In genomic region chr5:110726249-110727024, GRCh38 we compare ENCODE assay signal across 9 cellular contexts. TPM values are rescaled to one million over a fixed set of nuclear protein-coding genes. Genes with fewer than 3 reads are reported as not detected.
DNase-seq lines count a peak whose midpoint lies in the region; ATAC-seq and TF ChIP-seq lines count a peak whose summit lies in the region.
"Had no signal": no experiment of that assay in that cellular context is flagged by ENCODE, and none has a peak within 500 bp of the region (broad histone marks: within the 10 kb centered on the region; RNA-seq: fewer than 3 reads in every experiment).

TMEM232 (minus strand) TSS chr5:110726671; CDS start chr5:110667352, 59,319 bp downstream.

- peak within 1 kb of the TSS; percentile 85 for H3K4me3 Mint-ChIP-seq in activated T-helper 1 cell treated with anti-CD3 and anti-CD28 coated beads, Interleukin-12 subunit alpha, Interleukin-12 subunit beta, Interleukin-2, Interleukin-4 antibody, amounts not matched to agents 30 ng/mL and 10 ng/mL and 1 ng/mL, durations not matched to agents 14 hours and 24 hours and 36 hours

- H3K27ac ChIP-seq in 22Rv1: peak within 1 kb of the TSS; percentile 64
- H3K27ac ChIP-seq: BLaER1 had no signal

- intact Hi-C loops in activated T-helper 1 cell treated with anti-CD3 and anti-CD28 coated beads, Interleukin-12 subunit alpha, Interleukin-12 subunit beta, Interleukin-2, Interleukin-4 antibody, amounts not matched to agents 30 ng/mL and 10 ng/mL and 1 ng/mL, durations not matched to agents 14 hours and 24 hours and 36 hours (cut with micrococcal nuclease): loop anchor here (1.0 kb wide), 1 partner anchor 12 kb away; no protein-coding TSS in a partner anchor

- H3K27ac Mint-ChIP-seq in activated T-helper 1 cell treated with anti-CD3 and anti-CD28 coated beads, Interleukin-12 subunit alpha, Interleukin-12 subunit beta, Interleukin-2, Interleukin-4 antibody, amounts not matched to agents 30 ng/mL and 10 ng/mL and 1 ng/mL, durations not matched to agents 14 hours and 24 hours and 36 hours: peak within 1 kb of the TSS; percentile 74

- ATAC-seq in HG03439 (IDR thresholded peaks at IDR 0.05; ENCODE audit: unreplicated experiment): peak; percentile 94

- H3K4me1 Mint-ChIP-seq in activated T-helper 1 cell treated with anti-CD3 and anti-CD28 coated beads, Interleukin-12 subunit alpha, Interleukin-12 subunit beta, Interleukin-2, Interleukin-4 antibody, amounts not matched to agents 30 ng/mL and 10 ng/mL and 1 ng/mL, durations not matched to agents 14 hours and 24 hours and 36 hours (ENCODE audit: low read depth): peaks cover 9% of the 10 kb centered on the region

- no peaks in the 10 kb centered on the region for H3K36me3 Mint-ChIP-seq in activated T-helper 1 cell treated with anti-CD3 and anti-CD28 coated beads, Interleukin-12 subunit alpha, Interleukin-12 subunit beta, Interleukin-2, Interleukin-4 antibody, amounts not matched to agents 30 ng/mL and 10 ng/mL and 1 ng/mL, durations not matched to agents 14 hours and 24 hours and 36 hours (ENCODE audit: low read depth)

- no peaks in the 10 kb centered on the region for H3K9me3 Mint-ChIP-seq in activated T-helper 1 cell treated with anti-CD3 and anti-CD28 coated beads, Interleukin-12 subunit alpha, Interleukin-12 subunit beta, Interleukin-2, Interleukin-4 antibody, amounts not matched to agents 30 ng/mL and 10 ng/mL and 1 ng/mL, durations not matched to agents 14 hours and 24 hours and 36 hours

- H3K27me3 Mint-ChIP-seq in activated T-helper 1 cell treated with anti-CD3 and anti-CD28 coated beads, Interleukin-12 subunit alpha, Interleukin-12 subunit beta, Interleukin-2, Interleukin-4 antibody, amounts not matched to agents 30 ng/mL and 10 ng/mL and 1 ng/mL, durations not matched to agents 14 hours and 24 hours and 36 hours (ENCODE audit: insufficient read depth): no peaks in the 10 kb centered on the region

- no peak for TF ChIP-seq CTCF in 22Rv1 (IDR thresholded peaks at IDR 0.05)

- DNase-seq in GM19238 (ENCODE audit: insufficient read length, low spot score) (peak; percentile 27), NOMO-1 treated with dmso at 0.1 percent for 144 hours (lab: John Stamatoyannopoulos, UW; ENCODE audit: unreplicated experiment) (peak; percentile 39), fibroblast of gingiva (ENCODE audit: low read depth) (peak; percentile 51), myocyte (ENCODE audit: low read depth) (peak; percentile 62)
- DNase-seq in activated T-helper 1 cell treated with anti-CD3 and anti-CD28 coated beads, Interleukin-12 subunit alpha, Interleukin-12 subunit beta, Interleukin-2, Interleukin-4 antibody, amounts not matched to agents 30 ng/mL and 10 ng/mL and 1 ng/mL, durations not matched to agents 14 hours and 24 hours and 36 hours (ENCODE audit: low spot score): peak; percentile 61
- peak; percentile 77 for DNase-seq in stimulated activated CD8-positive, alpha-beta memory T cell treated with anti-CD3 and anti-CD28 coated beads, Interleukin-4, amount 100 ng/mL, for 48 hours

RNA-seq across cellular contexts. Expression of gene TMEM232, which starts in this region (rescaled TPM):
- 0.61 and 1.3 TPM in 2 replicates for total RNA-seq in activated T-helper 1 cell treated with anti-CD3 and anti-CD28 coated beads, Interleukin-12 subunit alpha, Interleukin-12 subunit beta, Interleukin-2, Interleukin-4 antibody, amounts not matched to agents 30 ng/mL and 10 ng/mL and 1 ng/mL, durations not matched to agents 14 hours and 24 hours and 36 hours
- total RNA-seq in myocyte: 2.8 and 4.2 TPM in 2 replicates
- polyA plus RNA-seq in myocyte (2012): 1.1 TPM

Comparison
In these comparisons a context has a peak if more than half of its experiments do, and no peak if none do; other contexts are left out.
1. Peak in every context shown above with its lines: DNase-seq, ATAC-seq and H3K27ac ChIP-seq.
2. DNase-seq: peak in every context shown above with its lines; median percentile 77 in stimulated activated CD8-positive, alpha-beta memory T cell treated with anti-CD3 and anti-CD28 coated beads, Interleukin-4, amount 100 ng/mL, for 48 hours; 62 in myocyte; 61 in activated T-helper 1 cell treated with anti-CD3 and anti-CD28 coated beads, Interleukin-12 subunit alpha, Interleukin-12 subunit beta, Interleukin-2, Interleukin-4 antibody, amounts not matched to agents 30 ng/mL and 10 ng/mL and 1 ng/mL, durations not matched to agents 14 hours and 24 hours and 36 hours; 51 in fibroblast of gingiva; 39 in NOMO-1 treated with dmso at 0.1 percent for 144 hours; 27 in GM19238.